In genomic region chr7:34558026-34558425, GRCh38 we compare ENCODE assay signal across 9 cellular contexts.
"Had no signal": no experiment of that assay in that cellular context is flagged by ENCODE, and none has a peak within 500 bp of the region (broad histone marks: within the 10 kb centered on the region; RNA-seq: fewer than 3 reads in every experiment).

No MANE protein-coding gene starts in this region.

- ATAC-seq: GM23338, HCT116 had no signal

- H3K9me3 ChIP-seq: HAP-1 had no signal

- H3K27ac ChIP-seq: GM23248 had no signal

- H3K9ac ChIP-seq: GM23248 had no signal

- DNase-seq: GM23248, GOT3, H7, H9, HCEC 1CT, HFFc6 had no signal

- H3K4me2 ChIP-seq: GM23338 had no signal

- H3K36me3 ChIP-seq: HAP-1 had no signal

- H3K4me3 ChIP-seq: GM23248, GM23338, HAP-1 had no signal

- H2AFZ ChIP-seq: GM23248, GM23338 had no signal
